In the genomic region with DNA sequence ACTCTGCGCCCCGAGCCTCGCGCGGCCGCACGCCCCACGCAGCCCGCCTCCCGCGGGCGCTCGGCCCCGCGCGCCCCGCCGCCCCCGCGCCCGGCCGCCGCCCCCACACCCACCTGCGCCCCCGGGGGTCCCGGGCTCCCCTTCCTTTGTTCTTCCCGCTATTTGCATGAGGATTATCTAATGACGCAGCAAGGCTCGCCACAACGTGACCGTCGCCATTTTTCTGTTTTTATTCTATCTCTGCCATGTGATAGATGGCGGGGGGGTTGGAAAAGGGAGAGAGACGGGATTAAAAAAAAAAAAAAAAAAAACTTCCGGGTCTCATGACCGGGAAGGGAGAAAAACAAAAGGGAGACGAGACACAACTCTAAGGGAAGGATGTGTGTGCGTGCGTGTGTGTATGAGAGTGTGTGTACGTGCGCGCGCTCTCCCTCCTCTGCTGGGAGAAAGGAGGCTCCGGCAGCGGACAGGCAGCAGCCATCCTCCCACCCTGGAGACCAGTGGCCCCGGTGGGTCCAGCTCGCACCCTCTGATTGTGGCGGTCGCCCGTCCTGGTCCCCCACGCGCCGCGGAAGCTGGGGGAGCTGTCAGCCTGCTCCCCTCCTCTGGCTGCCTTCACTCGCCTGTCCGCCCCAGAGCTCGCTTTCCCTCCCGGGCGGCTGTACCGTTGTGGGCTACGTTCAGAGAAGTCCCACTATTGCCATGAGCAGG, we compare ENCODE assay signal across 7 cellular contexts.
DNase-seq lines count a peak whose midpoint lies in the region; ATAC-seq and TF ChIP-seq lines count a peak whose summit lies in the region.

No MANE protein-coding gene starts in this region.

- H3K27ac ChIP-seq in dorsolateral prefrontal cortex = peak overlapping the region; percentile 95 to 100 (median 100)

- ATAC-seq in GM18502 (IDR thresholded peaks at IDR 0.05; ENCODE audit: poor library complexity, unreplicated experiment) (peak; percentile 45), HG03175 (IDR thresholded peaks at IDR 0.05; ENCODE audit: unreplicated experiment) (peak; percentile 34), left colon (peak; percentile 55)

- H3K27ac Mint-ChIP-seq in activated CD4-positive, alpha-beta T cell treated with anti-CD3 and anti-CD28 coated beads, Interleukin-2, amount 10 ng/mL, durations not matched to agents 24 days and 14 days = peak overlapping the region; percentile 97

- peaks cover 33% of the 10 kb centered on the region for H3K4me1 Mint-ChIP-seq in activated CD4-positive, alpha-beta T cell treated with anti-CD3 and anti-CD28 coated beads, Interleukin-2, amount 10 ng/mL, durations not matched to agents 24 days and 14 days

- no peaks in the 10 kb centered on the region for H3K9me3 Mint-ChIP-seq in activated CD4-positive, alpha-beta T cell treated with anti-CD3 and anti-CD28 coated beads, Interleukin-2, amount 10 ng/mL, durations not matched to agents 24 days and 14 days

- peak overlapping the region; percentile 85 for H3K4me3 Mint-ChIP-seq in activated CD4-positive, alpha-beta T cell treated with anti-CD3 and anti-CD28 coated beads, Interleukin-2, amount 10 ng/mL, durations not matched to agents 24 days and 14 days

- no peaks in the 10 kb centered on the region for H3K27me3 Mint-ChIP-seq in activated CD4-positive, alpha-beta T cell treated with anti-CD3 and anti-CD28 coated beads, Interleukin-2, amount 10 ng/mL, durations not matched to agents 24 days and 14 days

- H3K27me3 ChIP-seq in dorsolateral prefrontal cortex = no peaks in the 10 kb centered on the region

- intact Hi-C loops in activated CD4-positive, alpha-beta T cell treated with anti-CD3 and anti-CD28 coated beads, Interleukin-2, amount 10 ng/mL, durations not matched to agents 24 days and 14 days (cut with micrococcal nuclease) = loop anchor here (1.0 to 10.0 kb wide), 10 partner anchors 65 to 747 kb away; a partner anchor contains a TSS
- intact Hi-C loops in dorsolateral prefrontal cortex (cut with DNase I) = loop anchor here (2.0 to 10.0 kb wide), 10 partner anchors 65 to 1857 kb away; a partner anchor contains a TSS
- intact Hi-C loops in left colon (cut with DNase I, micrococcal nuclease) = no loop called here

- DNase-seq in NCI-H510A (lab: John Stamatoyannopoulos, UW) (peak; percentile 68), dorsolateral prefrontal cortex (peak; percentile 50 to 84 (median 74)), left colon (peak; percentile 65 to 73)
- peak; percentile 84 for DNase-seq in activated CD4-positive, alpha-beta T cell treated with anti-CD3 and anti-CD28 coated beads, Interleukin-2, amount 10 ng/mL, durations not matched to agents 24 days and 14 days
- DNase-seq in stimulated activated CD4-positive, alpha-beta T cell treated with anti-CD3 and anti-CD28 coated beads, Interleukin-15, amount 100 ng/mL, for 48 hours (ENCODE audit: low read depth in 2 of 2) = peak; percentile 18 to 35

- TF ChIP-seq CTCF in dorsolateral prefrontal cortex (IDR thresholded peaks at IDR 0.05 in 54 of 56, conservative IDR thresholded peaks at IDR 0.05 in 2 of 56; ENCODE audit: low read depth in 1 of 56, partially characterized antibody in 56 of 56) = peak in 8 of 56 donors; percentile 7 to 24 (median 16)

- H3K36me3 Mint-ChIP-seq in activated CD4-positive, alpha-beta T cell treated with anti-CD3 and anti-CD28 coated beads, Interleukin-2, amount 10 ng/mL, durations not matched to agents 24 days and 14 days (ENCODE audit: low read depth) = no peaks in the 10 kb centered on the region

- H3K4me3 ChIP-seq in dorsolateral prefrontal cortex = peak overlapping the region; percentile 55 to 100 (median 92)

Comparison
In these comparisons a context has a peak if more than half of its experiments do, and no peak if none do; other contexts are left out.
1. Peak in every context shown above with its lines: DNase-seq, ATAC-seq, H3K4me3 ChIP-seq and H3K27ac ChIP-seq.
2. DNase-seq: peak in every context shown above with its lines; median percentile 84 in activated CD4-positive, alpha-beta T cell treated with anti-CD3 and anti-CD28 coated beads, Interleukin-2, amount 10 ng/mL, durations not matched to agents 24 days and 14 days; 74 in dorsolateral prefrontal cortex; 69 in left colon; 68 in NCI-H510A; 26 in stimulated activated CD4-positive, alpha-beta T cell treated with anti-CD3 and anti-CD28 coated beads, Interleukin-15, amount 100 ng/mL, for 48 hours.
3. intact Hi-C loops: an anchor here in activated CD4-positive, alpha-beta T cell treated with anti-CD3 and anti-CD28 coated beads, Interleukin-2, amount 10 ng/mL, durations not matched to agents 24 days and 14 days (1.0 to 10.0 kb wide) and dorsolateral prefrontal cortex (2.0 to 10.0 kb wide); none called in left colon.